In the genomic region with DNA sequence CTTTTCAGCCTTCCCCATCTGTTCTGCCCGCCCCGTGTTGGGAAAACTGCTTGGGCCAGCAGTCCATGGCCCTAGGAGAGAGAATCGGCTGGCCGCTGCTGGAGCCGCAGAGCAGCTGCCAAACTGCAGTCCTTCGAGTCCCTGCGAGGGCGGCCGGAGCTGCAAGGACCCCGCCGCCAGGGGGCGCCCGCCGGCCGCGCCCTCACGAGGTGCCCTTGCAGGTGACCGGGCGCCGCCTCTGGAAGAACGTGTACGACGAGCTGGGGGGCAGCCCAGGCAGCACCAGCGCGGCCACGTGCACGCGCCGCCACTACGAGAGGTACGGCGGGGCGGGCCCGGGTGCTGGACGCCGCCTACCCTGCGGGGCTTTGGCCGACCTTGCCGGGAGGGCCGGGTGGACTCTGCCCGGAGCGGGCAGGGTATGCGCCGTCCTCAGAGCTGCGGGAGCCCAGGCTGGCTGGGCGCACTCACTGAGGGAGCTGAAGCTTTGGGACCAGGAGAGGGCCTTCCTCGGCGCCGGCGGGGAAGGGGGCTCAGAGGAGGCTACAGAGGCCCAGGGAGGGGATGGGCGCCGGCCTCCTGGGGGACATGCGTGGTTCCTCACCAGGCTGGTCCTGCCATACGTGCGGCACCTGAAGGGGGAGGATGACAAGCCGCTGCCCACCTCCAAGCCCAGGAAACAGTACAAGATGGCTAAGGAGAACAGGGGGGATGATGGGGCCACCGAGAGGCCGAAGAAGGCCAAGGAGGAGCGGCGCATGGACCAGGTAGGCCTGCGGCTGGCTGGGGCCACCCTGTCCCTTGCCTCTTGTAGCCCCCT, we compare ENCODE assay signal across 1 cellular context.
TF ChIP-seq lines count a peak whose summit lies in the region.

No MANE protein-coding gene starts in this region.

TF ChIP-seq in K562, 482 proteins besides CTCF, POLR2A, EP300 and RAD21 (continued from another document and continues in another):
- TF ChIP-seq, protein P1, sequence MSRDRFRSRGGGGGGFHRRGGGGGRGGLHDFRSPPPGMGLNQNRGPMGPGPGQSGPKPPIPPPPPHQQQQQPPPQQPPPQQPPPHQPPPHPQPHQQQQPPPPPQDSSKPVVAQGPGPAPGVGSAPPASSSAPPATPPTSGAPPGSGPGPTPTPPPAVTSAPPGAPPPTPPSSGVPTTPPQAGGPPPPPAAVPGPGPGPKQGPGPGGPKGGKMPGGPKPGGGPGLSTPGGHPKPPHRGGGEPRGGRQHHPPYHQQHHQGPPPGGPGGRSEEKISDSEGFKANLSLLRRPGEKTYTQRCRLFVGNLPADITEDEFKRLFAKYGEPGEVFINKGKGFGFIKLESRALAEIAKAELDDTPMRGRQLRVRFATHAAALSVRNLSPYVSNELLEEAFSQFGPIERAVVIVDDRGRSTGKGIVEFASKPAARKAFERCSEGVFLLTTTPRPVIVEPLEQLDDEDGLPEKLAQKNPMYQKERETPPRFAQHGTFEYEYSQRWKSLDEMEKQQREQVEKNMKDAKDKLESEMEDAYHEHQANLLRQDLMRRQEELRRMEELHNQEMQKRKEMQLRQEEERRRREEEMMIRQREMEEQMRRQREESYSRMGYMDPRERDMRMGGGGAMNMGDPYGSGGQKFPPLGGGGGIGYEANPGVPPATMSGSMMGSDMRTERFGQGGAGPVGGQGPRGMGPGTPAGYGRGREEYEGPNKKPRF (IDR thresholded peaks at IDR 0.05; ENCODE audit: low read depth, low read length) = no peak
- TF ChIP-seq JUND (IDR thresholded peaks at IDR 0.05; ENCODE audit: borderline replicate concordance, low read depth, low read length) (no peak), JUND (tag; IDR thresholded peaks at IDR 0.05; ENCODE audit: borderline replicate concordance, low read depth, low read length) (no peak), ILK (tag; IDR thresholded peaks at IDR 0.05; ENCODE audit: borderline replicate concordance, low read depth) (no peak), MCM2 (IDR thresholded peaks at IDR 0.05; ENCODE audit: low read depth) (no peak), PTTG1 (tag; IDR thresholded peaks at IDR 0.05; ENCODE audit: low read depth) (no peak), DPF2 (IDR thresholded peaks at IDR 0.05) (no peak), NEUROD1 (IDR thresholded peaks at IDR 0.05; ENCODE audit: borderline replicate concordance, low read depth, low read length, partially characterized antibody) (peak; percentile 42), NFYB (IDR thresholded peaks at IDR 0.05; ENCODE audit: extremely low read depth, insufficient read length) (no peak), DMBX1 (CRISPR knock-in tag; IDR thresholded peaks at IDR 0.05; ENCODE audit: borderline replicate concordance) (no peak), ETS2 (tag; IDR thresholded peaks at IDR 0.05; ENCODE audit: borderline replicate concordance, poor library complexity, severe bottlenecking) (no peak), SMARCA4 (IDR thresholded peaks at IDR 0.05) (no peak), MBD2 (IDR thresholded peaks at IDR 0.05; ENCODE audit: borderline replicate concordance, low read depth) (no peak), COPS2 (conservative IDR thresholded peaks at IDR 0.05) (no peak), ZNF75A (CRISPR knock-in tag; IDR thresholded peaks at IDR 0.05) (no peak), NCOA6 (IDR thresholded peaks at IDR 0.05) (no peak), SRSF7 (optimal IDR thresholded peaks at IDR 0.05; ENCODE audit: low read depth, low read length) (no peak), ZNF644 (tag; IDR thresholded peaks at IDR 0.05; ENCODE audit: low read depth) (no peak), ARNT (IDR thresholded peaks at IDR 0.05) (no peak), EGR1 (conservative IDR thresholded peaks at IDR 0.05) (no peak), HEY1 (CRISPR knock-in tag; IDR thresholded peaks at IDR 0.05; ENCODE audit: borderline replicate concordance) (no peak)
- TF ChIP-seq, protein P2, sequence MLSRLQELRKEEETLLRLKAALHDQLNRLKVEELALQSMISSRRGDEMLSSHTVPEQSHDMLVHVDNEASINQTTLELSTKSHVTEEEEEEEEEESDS (CRISPR knock-in tag; IDR thresholded peaks at IDR 0.05) = no peak
- TF ChIP-seq, protein P3, sequence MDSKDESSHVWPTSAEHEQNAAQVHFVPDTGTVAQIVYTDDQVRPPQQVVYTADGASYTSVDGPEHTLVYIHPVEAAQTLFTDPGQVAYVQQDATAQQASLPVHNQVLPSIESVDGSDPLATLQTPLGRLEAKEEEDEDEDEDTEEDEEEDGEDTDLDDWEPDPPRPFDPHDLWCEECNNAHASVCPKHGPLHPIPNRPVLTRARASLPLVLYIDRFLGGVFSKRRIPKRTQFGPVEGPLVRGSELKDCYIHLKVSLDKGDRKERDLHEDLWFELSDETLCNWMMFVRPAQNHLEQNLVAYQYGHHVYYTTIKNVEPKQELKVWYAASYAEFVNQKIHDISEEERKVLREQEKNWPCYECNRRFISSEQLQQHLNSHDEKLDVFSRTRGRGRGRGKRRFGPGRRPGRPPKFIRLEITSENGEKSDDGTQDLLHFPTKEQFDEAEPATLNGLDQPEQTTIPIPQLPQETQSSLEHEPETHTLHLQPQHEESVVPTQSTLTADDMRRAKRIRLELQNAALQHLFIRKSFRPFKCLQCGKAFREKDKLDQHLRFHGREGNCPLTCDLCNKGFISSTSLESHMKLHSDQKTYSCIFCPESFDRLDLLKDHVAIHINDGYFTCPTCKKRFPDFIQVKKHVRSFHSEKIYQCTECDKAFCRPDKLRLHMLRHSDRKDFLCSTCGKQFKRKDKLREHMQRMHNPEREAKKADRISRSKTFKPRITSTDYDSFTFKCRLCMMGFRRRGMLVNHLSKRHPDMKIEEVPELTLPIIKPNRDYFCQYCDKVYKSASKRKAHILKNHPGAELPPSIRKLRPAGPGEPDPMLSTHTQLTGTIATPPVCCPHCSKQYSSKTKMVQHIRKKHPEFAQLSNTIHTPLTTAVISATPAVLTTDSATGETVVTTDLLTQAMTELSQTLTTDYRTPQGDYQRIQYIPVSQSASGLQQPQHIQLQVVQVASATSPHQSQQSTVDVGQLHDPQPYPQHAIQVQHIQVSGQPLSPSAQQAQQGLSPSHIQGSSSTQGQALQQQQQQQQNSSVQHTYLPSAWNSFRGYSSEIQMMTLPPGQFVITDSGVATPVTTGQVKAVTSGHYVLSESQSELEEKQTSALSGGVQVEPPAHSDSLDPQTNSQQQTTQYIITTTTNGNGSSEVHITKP (IDR thresholded peaks at IDR 0.05; ENCODE audit: partially characterized antibody) = no peak
- TF ChIP-seq, protein P4, sequence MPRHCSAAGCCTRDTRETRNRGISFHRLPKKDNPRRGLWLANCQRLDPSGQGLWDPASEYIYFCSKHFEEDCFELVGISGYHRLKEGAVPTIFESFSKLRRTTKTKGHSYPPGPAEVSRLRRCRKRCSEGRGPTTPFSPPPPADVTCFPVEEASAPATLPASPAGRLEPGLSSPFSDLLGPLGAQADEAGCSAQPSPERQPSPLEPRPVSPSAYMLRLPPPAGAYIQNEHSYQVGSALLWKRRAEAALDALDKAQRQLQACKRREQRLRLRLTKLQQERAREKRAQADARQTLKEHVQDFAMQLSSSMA (CRISPR knock-in tag; IDR thresholded peaks at IDR 0.05) = no peak
- TF ChIP-seq, protein P5, sequence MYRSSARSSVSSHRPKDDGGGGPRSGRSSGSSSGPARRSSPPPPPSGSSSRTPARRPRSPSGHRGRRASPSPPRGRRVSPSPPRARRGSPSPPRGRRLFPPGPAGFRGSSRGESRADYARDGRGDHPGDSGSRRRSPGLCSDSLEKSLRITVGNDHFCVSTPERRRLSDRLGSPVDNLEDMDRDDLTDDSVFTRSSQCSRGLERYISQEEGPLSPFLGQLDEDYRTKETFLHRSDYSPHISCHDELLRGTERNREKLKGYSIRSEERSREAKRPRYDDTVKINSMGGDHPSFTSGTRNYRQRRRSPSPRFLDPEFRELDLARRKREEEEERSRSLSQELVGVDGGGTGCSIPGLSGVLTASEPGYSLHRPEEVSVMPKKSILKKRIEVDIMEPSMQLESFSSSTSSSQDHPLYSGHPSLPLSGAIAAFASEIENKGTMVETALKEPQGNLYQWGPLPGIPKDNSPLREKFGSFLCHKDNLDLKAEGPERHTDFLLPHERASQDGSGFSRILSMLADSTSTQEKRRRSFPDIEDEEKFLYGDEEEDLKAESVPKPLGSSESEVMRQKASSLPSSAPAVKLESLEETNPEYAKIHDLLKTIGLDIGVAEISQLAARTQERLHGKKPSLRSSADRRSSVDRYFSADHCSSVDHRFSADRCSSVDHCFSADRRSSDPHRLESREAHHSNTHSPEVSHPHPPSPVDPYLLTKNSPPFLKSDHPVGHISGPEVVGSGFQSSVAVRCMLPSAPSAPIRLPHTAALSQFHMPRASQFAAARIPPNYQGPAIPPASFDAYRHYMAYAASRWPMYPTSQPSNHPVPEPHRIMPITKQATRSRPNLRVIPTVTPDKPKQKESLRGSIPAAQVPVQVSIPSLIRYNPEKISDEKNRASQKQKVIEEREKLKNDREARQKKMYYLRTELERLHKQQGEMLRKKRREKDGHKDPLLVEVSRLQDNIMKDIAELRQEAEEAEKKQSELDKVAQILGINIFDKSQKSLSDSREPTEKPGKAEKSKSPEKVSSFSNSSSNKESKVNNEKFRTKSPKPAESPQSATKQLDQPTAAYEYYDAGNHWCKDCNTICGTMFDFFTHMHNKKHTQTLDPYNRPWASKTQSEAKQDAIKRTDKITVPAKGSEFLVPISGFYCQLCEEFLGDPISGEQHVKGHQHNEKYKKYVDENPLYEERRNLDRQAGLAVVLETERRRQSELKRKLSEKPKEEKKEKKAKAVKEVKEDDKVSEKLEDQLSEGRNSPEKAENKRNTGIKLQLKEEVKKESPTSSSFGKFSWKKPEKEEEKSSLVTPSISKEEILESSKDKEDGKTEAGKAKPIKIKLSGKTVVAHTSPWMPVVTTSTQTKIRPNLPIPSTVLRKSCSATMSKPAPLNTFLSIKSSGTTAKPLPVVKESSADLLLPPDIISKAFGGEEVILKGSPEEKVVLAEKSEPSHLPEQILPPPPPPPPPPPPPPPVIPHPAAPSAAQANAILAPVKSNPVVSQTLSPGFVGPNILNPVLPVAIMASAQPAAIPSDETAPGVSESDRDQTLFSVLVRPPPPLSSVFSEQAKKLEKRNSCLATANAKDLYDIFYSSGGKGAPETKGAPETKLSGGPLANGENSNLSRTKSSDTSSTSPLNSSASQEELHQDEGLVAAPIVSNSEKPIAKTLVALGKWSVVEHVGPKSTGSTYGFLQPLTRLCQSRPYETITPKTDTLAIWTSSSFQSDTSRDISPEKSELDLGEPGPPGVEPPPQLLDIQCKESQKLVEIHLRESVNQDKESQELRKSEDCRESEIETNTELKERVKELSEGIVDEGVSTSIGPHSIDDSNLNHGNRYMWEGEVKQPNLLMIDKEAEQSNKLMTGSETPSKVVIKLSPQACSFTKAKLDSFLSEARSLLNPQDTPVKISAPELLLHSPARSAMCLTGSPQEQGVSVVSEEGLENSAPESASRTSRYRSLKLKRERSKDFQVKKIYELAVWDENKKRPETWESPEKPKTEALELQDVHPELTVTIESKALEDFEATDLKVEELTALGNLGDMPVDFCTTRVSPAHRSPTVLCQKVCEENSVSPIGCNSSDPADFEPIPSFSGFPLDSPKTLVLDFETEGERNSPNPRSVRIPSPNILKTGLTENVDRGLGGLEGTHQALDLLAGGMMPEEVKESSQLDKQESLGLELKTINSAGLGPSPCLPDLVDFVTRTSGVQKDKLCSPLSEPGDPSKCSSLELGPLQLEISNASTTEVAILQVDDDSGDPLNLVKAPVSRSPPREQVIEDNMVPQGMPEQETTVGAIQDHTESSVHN (IDR thresholded peaks at IDR 0.05; ENCODE audit: borderline replicate concordance in 1 of 2, low read depth in 1 of 2) = no peak
- TF ChIP-seq, protein P6, sequence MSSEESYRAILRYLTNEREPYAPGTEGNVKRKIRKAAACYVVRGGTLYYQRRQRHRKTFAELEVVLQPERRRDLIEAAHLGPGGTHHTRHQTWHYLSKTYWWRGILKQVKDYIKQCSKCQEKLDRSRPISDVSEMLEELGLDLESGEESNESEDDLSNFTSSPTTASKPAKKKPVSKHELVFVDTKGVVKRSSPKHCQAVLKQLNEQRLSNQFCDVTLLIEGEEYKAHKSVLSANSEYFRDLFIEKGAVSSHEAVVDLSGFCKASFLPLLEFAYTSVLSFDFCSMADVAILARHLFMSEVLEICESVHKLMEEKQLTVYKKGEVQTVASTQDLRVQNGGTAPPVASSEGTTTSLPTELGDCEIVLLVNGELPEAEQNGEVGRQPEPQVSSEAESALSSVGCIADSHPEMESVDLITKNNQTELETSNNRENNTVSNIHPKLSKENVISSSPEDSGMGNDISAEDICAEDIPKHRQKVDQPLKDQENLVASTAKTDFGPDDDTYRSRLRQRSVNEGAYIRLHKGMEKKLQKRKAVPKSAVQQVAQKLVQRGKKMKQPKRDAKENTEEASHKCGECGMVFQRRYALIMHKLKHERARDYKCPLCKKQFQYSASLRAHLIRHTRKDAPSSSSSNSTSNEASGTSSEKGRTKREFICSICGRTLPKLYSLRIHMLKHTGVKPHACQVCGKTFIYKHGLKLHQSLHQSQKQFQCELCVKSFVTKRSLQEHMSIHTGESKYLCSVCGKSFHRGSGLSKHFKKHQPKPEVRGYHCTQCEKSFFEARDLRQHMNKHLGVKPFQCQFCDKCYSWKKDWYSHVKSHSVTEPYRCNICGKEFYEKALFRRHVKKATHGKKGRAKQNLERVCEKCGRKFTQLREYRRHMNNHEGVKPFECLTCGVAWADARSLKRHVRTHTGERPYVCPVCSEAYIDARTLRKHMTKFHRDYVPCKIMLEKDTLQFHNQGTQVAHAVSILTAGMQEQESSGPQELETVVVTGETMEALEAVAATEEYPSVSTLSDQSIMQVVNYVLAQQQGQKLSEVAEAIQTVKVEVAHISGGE (CRISPR knock-in tag; IDR thresholded peaks at IDR 0.05) = no peak
- TF ChIP-seq, protein P7, sequence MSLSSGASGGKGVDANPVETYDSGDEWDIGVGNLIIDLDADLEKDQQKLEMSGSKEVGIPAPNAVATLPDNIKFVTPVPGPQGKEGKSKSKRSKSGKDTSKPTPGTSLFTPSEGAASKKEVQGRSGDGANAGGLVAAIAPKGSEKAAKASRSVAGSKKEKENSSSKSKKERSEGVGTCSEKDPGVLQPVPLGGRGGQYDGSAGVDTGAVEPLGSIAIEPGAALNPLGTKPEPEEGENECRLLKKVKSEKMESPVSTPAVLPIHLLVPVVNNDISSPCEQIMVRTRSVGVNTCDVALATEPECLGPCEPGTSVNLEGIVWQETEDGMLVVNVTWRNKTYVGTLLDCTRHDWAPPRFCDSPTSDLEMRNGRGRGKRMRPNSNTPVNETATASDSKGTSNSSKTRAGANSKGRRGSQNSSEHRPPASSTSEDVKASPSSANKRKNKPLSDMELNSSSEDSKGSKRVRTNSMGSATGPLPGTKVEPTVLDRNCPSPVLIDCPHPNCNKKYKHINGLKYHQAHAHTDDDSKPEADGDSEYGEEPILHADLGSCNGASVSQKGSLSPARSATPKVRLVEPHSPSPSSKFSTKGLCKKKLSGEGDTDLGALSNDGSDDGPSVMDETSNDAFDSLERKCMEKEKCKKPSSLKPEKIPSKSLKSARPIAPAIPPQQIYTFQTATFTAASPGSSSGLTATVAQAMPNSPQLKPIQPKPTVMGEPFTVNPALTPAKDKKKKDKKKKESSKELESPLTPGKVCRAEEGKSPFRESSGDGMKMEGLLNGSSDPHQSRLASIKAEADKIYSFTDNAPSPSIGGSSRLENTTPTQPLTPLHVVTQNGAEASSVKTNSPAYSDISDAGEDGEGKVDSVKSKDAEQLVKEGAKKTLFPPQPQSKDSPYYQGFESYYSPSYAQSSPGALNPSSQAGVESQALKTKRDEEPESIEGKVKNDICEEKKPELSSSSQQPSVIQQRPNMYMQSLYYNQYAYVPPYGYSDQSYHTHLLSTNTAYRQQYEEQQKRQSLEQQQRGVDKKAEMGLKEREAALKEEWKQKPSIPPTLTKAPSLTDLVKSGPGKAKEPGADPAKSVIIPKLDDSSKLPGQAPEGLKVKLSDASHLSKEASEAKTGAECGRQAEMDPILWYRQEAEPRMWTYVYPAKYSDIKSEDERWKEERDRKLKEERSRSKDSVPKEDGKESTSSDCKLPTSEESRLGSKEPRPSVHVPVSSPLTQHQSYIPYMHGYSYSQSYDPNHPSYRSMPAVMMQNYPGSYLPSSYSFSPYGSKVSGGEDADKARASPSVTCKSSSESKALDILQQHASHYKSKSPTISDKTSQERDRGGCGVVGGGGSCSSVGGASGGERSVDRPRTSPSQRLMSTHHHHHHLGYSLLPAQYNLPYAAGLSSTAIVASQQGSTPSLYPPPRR (CRISPR knock-in tag; IDR thresholded peaks at IDR 0.05; ENCODE audit: borderline replicate concordance) = no peak
